In genomic region chr5:148179234-148179824, GRCh38 we compare ENCODE assay signal across 8 cellular contexts. TPM values are rescaled to one million over a fixed set of nuclear protein-coding genes. Genes with fewer than 3 reads are reported as not detected.
DNase-seq lines count a peak whose midpoint lies in the region; ATAC-seq, FAIRE-seq and TF ChIP-seq lines count a peak whose summit lies in the region.

No MANE protein-coding gene starts in this region.

- no peak for TF ChIP-seq POLR2A in IMR-90 (IDR thresholded peaks at IDR 0.05; ENCODE audit: low read depth, low read length)

- H3K4me3 ChIP-seq in CD4-positive, alpha-beta memory T cell (ENCODE audit: low read length in 2 of 2) = no peak overlapping the region
- no peak overlapping the region for H3K4me3 ChIP-seq in IMR-90 (ENCODE audit: insufficient read depth, low read depth, low read length)
- no peak overlapping the region for H3K4me3 ChIP-seq in PC-9
- H3K4me3 ChIP-seq in mucosa of descending colon = no peak overlapping the region

- no peak overlapping the region for H2AK5ac ChIP-seq in IMR-90 (ENCODE audit: low read depth, low read length)

- no peaks in the 10 kb centered on the region for H3K9me3 ChIP-seq in CD4-positive, alpha-beta memory T cell (ENCODE audit: control insufficient read depth in 1 of 2, low read length in 2 of 2)
- no peaks in the 10 kb centered on the region for H3K9me3 ChIP-seq in IMR-90 (ENCODE audit: control insufficient read depth, insufficient read depth, low read length)
- no peaks in the 10 kb centered on the region for H3K9me3 ChIP-seq in PC-9 (ENCODE audit: insufficient read depth, low read depth)
- no peaks in the 10 kb centered on the region for H3K9me3 ChIP-seq in mucosa of descending colon

- H3K9me1 ChIP-seq in IMR-90 (ENCODE audit: insufficient read depth, low read length) = no peaks in the 10 kb centered on the region

- no peak overlapping the region for H2BK20ac ChIP-seq in IMR-90 (ENCODE audit: low read depth, low read length)

- no peaks in the 10 kb centered on the region for H3K36me3 Mint-ChIP-seq in CD4-positive, alpha-beta memory T cell

- H3K4me1 Mint-ChIP-seq in CD4-positive, alpha-beta memory T cell = no peaks in the 10 kb centered on the region

- H3K9me2 ChIP-seq in PC-9 (ENCODE audit: insufficient read depth) = no peaks in the 10 kb centered on the region

- dilution Hi-C loops in IMR-90 (cut with HindIII; ENCODE audit: low sequenced_read_pairs, unreplicated experiment) = no loop called here

- H3K4me3 Mint-ChIP-seq in CD4-positive, alpha-beta memory T cell = no peak overlapping the region

- no peak overlapping the region for H2BK120ac ChIP-seq in IMR-90 (ENCODE audit: low read depth, low read length)

- peak; percentile 28 to 45 (median 38) for DNase-seq in CD4-positive, alpha-beta memory T cell
- DNase-seq in GM19239 (ENCODE audit: insufficient read length, low spot score) (no peak), IMR-90 (peak; percentile 63), PC-9 (peak; percentile 6 to 63), mucosa of descending colon (peak in 1 of 3 donors; percentile 30)
- no peak for DNase-seq in activated CD4-positive, CD25-positive, alpha-beta regulatory T cell (lab: John Stamatoyannopoulos, UW)

- POLR2A ChIA-PET in CD4-positive, alpha-beta memory T cell (lab: Charles Lee; ENCODE audit: partially characterized antibody) = no interaction called here
- POLR2A ChIA-PET in IMR-90 (lab: Charles Lee; ENCODE audit: unreplicated experiment) (no interaction called here), PC-9 (lab: Charles Lee; ENCODE audit: unreplicated experiment) (no interaction called here)

- H3K79me2 ChIP-seq in PC-9 (ENCODE audit: low read depth) = no peaks in the 10 kb centered on the region

- H3F3A ChIP-seq in PC-9 (ENCODE audit: insufficient read depth, low read depth) = no peaks in the 10 kb centered on the region

- H2AK9ac ChIP-seq in IMR-90 (replicated peaks; ENCODE audit: low read depth, low read length, poor library complexity) = no peak overlapping the region

- TF ChIP-seq CTCF in IMR-90 (conservative IDR thresholded peaks at IDR 0.05; ENCODE audit: low read depth, low read length) (peak; percentile 65), PC-9 (conservative IDR thresholded peaks at IDR 0.05) (peak; percentile 84), mucosa of descending colon (IDR thresholded peaks at IDR 0.05) (no peak)

- H3K27me3 Mint-ChIP-seq in CD4-positive, alpha-beta memory T cell = peaks cover 2 to 4% of the 10 kb centered on the region in 2 donors

- ATAC-seq in IMR-90 (ENCODE audit: low read depth) (peak; percentile 72), mucosa of descending colon (peak; percentile 71), HG02870 (IDR thresholded peaks at IDR 0.05; ENCODE audit: unreplicated experiment) (no peak)

- H3K4ac ChIP-seq in IMR-90 (ENCODE audit: low read depth, low read length) = no peak overlapping the region

- no peak overlapping the region for H4K8ac ChIP-seq in IMR-90 (ENCODE audit: low read depth in 2 of 2, low read length in 2 of 2)

- no peak overlapping the region for H3K27ac ChIP-seq in CD4-positive, alpha-beta memory T cell (ENCODE audit: low read depth, low read length)
- H3K27ac ChIP-seq in IMR-90 (ENCODE audit: insufficient read depth, low read length) (no peak overlapping the region), PC-9 (no peak overlapping the region)

- H3K18ac ChIP-seq in IMR-90 (ENCODE audit: low read depth, low read length) = no peak overlapping the region

- H3K56ac ChIP-seq in IMR-90 (ENCODE audit: extremely low read depth, insufficient read depth, low read length) = no peak overlapping the region

- no peaks in the 10 kb centered on the region for H3K36me3 ChIP-seq in CD4-positive, alpha-beta memory T cell (ENCODE audit: insufficient read depth, low read length)
- H3K36me3 ChIP-seq in IMR-90 (ENCODE audit: control insufficient read depth, insufficient read depth, low read length) = no peaks in the 10 kb centered on the region
- no peaks in the 10 kb centered on the region for H3K36me3 ChIP-seq in PC-9 (ENCODE audit: low read depth)
- H3K36me3 ChIP-seq in mucosa of descending colon (ENCODE audit: low read depth) = no peaks in the 10 kb centered on the region

- peak; percentile 80 for FAIRE-seq in GM19239 (lab: Jason Lieb, UNC)
- FAIRE-seq in endometrium (lab: Jason Lieb, UNC) = peak; percentile 82

- H3K9ac ChIP-seq in IMR-90 (ENCODE audit: low read depth, low read length) = no peak overlapping the region

- H3K27ac Mint-ChIP-seq in CD4-positive, alpha-beta memory T cell = no peak overlapping the region

- no peaks in the 10 kb centered on the region for H3K79me1 ChIP-seq in IMR-90 (ENCODE audit: low read depth in 1 of 2, low read length in 2 of 2)

- no peaks in the 10 kb centered on the region for H3K27me3 ChIP-seq in CD4-positive, alpha-beta memory T cell (ENCODE audit: insufficient read depth, low read length)
- no peaks in the 10 kb centered on the region for H3K27me3 ChIP-seq in IMR-90 (ENCODE audit: control insufficient read depth, insufficient read depth, low read length)
- no peaks in the 10 kb centered on the region for H3K27me3 ChIP-seq in PC-9 (ENCODE audit: insufficient read depth, low read depth)

- H2BK15ac ChIP-seq in IMR-90 (ENCODE audit: low read depth, low read length) = no peak overlapping the region

- H3K23ac ChIP-seq in IMR-90 (ENCODE audit: low read depth, low read length) = no peak overlapping the region

- BruUV-seq in IMR-90 (replicated peaks; lab: Mats Ljungman, UMichigan) (no TSS peak), PC-9 (replicated peaks; lab: Mats Ljungman, UMichigan) (no TSS peak)

- no peak overlapping the region for H3K4me2 ChIP-seq in IMR-90 (ENCODE audit: low read depth, low read length)
- no peak overlapping the region for H3K4me2 ChIP-seq in PC-9

- H3K14ac ChIP-seq in IMR-90 (replicated peaks; ENCODE audit: low read depth, low read length) = no peak overlapping the region

- CTCF ChIA-PET in CD4-positive, alpha-beta memory T cell (lab: Charles Lee; ENCODE audit: partially characterized antibody) = interaction anchor here (0.8 to 2.3 kb wide), 10 partner anchors 10 to 856 kb away, joined by 3 to 23 read pairs (median 3); no protein-coding TSS in a partner anchor
- CTCF ChIA-PET in IMR-90 (lab: Yijun Ruan, JAX) (interaction anchor here (0.7 to 2.1 kb wide), 4 partner anchors 9 to 552 kb away, joined by 3 to 13 read pairs (median 6); no protein-coding TSS in a partner anchor), PC-9 (lab: Charles Lee) (interaction anchor here (1.7 kb wide), 1 partner anchor 551 kb away, joined by 9 read pairs; no protein-coding TSS in a partner anchor)

- peak; percentile 78 for TF ChIP-seq RAD21 in IMR-90 (IDR thresholded peaks at IDR 0.05; ENCODE audit: low read length)

- H3K4me1 ChIP-seq in CD4-positive, alpha-beta memory T cell (ENCODE audit: insufficient read depth, low read length) = no peaks in the 10 kb centered on the region
- no peaks in the 10 kb centered on the region for H3K4me1 ChIP-seq in IMR-90 (ENCODE audit: control insufficient read depth, insufficient read depth, low read length)
- H3K4me1 ChIP-seq in PC-9 (replicated peaks; ENCODE audit: insufficient read depth) = no peaks in the 10 kb centered on the region
- no peaks in the 10 kb centered on the region for H3K4me1 ChIP-seq in mucosa of descending colon (ENCODE audit: low read depth)

- H4K91ac ChIP-seq in IMR-90 (ENCODE audit: insufficient read depth, low read depth, low read length) = no peak overlapping the region

- H2BK5ac ChIP-seq in IMR-90 (ENCODE audit: low read depth, low read length, poor library complexity, severe bottlenecking) = no peak overlapping the region

- no CpG with 5 or more reads among the region's 3 CpGs for WGBS in IMR-90 (ENCODE audit: extremely low coverage in 2 of 2, insufficient read length in 1 of 2), 2 experiments

- no peaks in the 10 kb centered on the region for H4K20me1 ChIP-seq in IMR-90 (ENCODE audit: insufficient read depth, low read length)
- no peaks in the 10 kb centered on the region for H4K20me1 ChIP-seq in PC-9 (ENCODE audit: insufficient read depth)

- in situ Hi-C loops in IMR-90 (cut with MboI; ENCODE audit: low sequenced_read_pairs) = loop anchor here (5.0 to 25.0 kb wide), 3 partner anchors 195 to 858 kb away; no protein-coding TSS in a partner anchor

- intact Hi-C loops in CD4-positive, alpha-beta memory T cell (cut with micrococcal nuclease) = loop anchor here (1.0 to 2.0 kb wide), 2 partner anchors 277 to 552 kb away; no protein-coding TSS in a partner anchor
- intact Hi-C loops in IMR-90 (cut with micrococcal nuclease) = loop anchor here (1.0 to 5.0 kb wide), 4 partner anchors 195 to 933 kb away; no protein-coding TSS in a partner anchor
- intact Hi-C loops in PC-9 (cut with micrococcal nuclease; ENCODE audit: unreplicated experiment) = loop anchor here (1.0 to 5.0 kb wide), 6 partner anchors 195 to 1383 kb away; no protein-coding TSS in a partner anchor
- intact Hi-C loops in mucosa of descending colon (cut with DNase I, micrococcal nuclease) = loop anchor here in 1 of 2 donors (5.0 kb wide), 1 partner anchor 548 kb away; no protein-coding TSS in a partner anchor

- no peak overlapping the region for H4K5ac ChIP-seq in IMR-90 (ENCODE audit: low read depth, low read length)

- no peak overlapping the region for H2AFZ ChIP-seq in IMR-90 (replicated peaks; ENCODE audit: low read length, poor library complexity)
- H2AFZ ChIP-seq in PC-9 = no peak overlapping the region

- H3K9me3 Mint-ChIP-seq in CD4-positive, alpha-beta memory T cell = no peaks in the 10 kb centered on the region

TF ChIP-seq in IMR-90, 13 proteins besides CTCF, POLR2A, EP300 and RAD21 (continues in another document):
- peak; percentile 45 for TF ChIP-seq SMC3 (IDR thresholded peaks at IDR 0.05; ENCODE audit: low read depth, low read length)

RNA-seq across cellular contexts. Expression of gene SPINK14, which starts 11.0 kb away (rescaled TPM):
- not detected for total RNA-seq in CD4-positive, alpha-beta memory T cell
- polyA plus RNA-seq in CD4-positive, alpha-beta memory T cell = not detected
- total RNA-seq in IMR-90 (2012; rRNA removed) = not detected in 2 replicates
- polyA plus RNA-seq in IMR-90 (2012; rRNA removed) = not detected in 2 replicates
- polyA plus RNA-seq in IMR-90 (2012; cell fraction: cytosol; rRNA removed) = not detected in 2 replicates
- polyA plus RNA-seq in IMR-90 (2012; cell fraction: nucleus; rRNA removed; ENCODE audit: low replicate concordance) = not detected in 2 replicates
- not detected in 2 replicates for total RNA-seq in PC-9 (2021)
- not detected for total RNA-seq in mucosa of descending colon

RNA-seq across cellular contexts. Expression of gene SPINK6, which starts 23.5 kb away (rescaled TPM):
- not detected for total RNA-seq in CD4-positive, alpha-beta memory T cell
- polyA plus RNA-seq in CD4-positive, alpha-beta memory T cell = not detected
- total RNA-seq in IMR-90 (2012; rRNA removed) = not detected in 2 replicates
- not detected in 2 replicates for polyA plus RNA-seq in IMR-90 (2012; rRNA removed)
- not detected in 2 replicates for polyA plus RNA-seq in IMR-90 (2012; cell fraction: cytosol; rRNA removed)
- polyA plus RNA-seq in IMR-90 (2012; cell fraction: nucleus; rRNA removed; ENCODE audit: low replicate concordance) = not detected in 2 replicates
- total RNA-seq in PC-9 (2021) = not detected in 2 replicates
- 1 to 10 TPM in 1 of 3 donors, not detected in 2; 3.0 TPM for total RNA-seq in mucosa of descending colon

RNA-seq across cellular contexts. Expression of gene MARCOL, which starts 59.0 kb away (rescaled TPM):
- total RNA-seq in CD4-positive, alpha-beta memory T cell = not detected
- polyA plus RNA-seq in CD4-positive, alpha-beta memory T cell = not detected
- total RNA-seq in IMR-90 (2012; rRNA removed) (not detected in 2 replicates), PC-9 (2021) (not detected in 2 replicates), mucosa of descending colon (under 1 TPM in 1 of 3 donors, not detected in 2; 0.82 TPM)
- not detected in 2 replicates for polyA plus RNA-seq in IMR-90 (2012; rRNA removed)
- not detected in 2 replicates for polyA plus RNA-seq in IMR-90 (2012; cell fraction: cytosol; rRNA removed)
- polyA plus RNA-seq in IMR-90 (2012; cell fraction: nucleus; rRNA removed; ENCODE audit: low replicate concordance) = not detected in 2 replicates

Comparison
In these comparisons a context has a peak if more than half of its experiments do, and no peak if none do; other contexts are left out.
1. DNase-seq: peak in CD4-positive, alpha-beta memory T cell (5 of 5), IMR-90 (single experiment) and PC-9 (2 of 2); none in GM19239 (single experiment) and activated CD4-positive, CD25-positive, alpha-beta regulatory T cell (0 of 4).